8 cellular contexts compared by ENCODE assay signal in the genomic region with DNA sequence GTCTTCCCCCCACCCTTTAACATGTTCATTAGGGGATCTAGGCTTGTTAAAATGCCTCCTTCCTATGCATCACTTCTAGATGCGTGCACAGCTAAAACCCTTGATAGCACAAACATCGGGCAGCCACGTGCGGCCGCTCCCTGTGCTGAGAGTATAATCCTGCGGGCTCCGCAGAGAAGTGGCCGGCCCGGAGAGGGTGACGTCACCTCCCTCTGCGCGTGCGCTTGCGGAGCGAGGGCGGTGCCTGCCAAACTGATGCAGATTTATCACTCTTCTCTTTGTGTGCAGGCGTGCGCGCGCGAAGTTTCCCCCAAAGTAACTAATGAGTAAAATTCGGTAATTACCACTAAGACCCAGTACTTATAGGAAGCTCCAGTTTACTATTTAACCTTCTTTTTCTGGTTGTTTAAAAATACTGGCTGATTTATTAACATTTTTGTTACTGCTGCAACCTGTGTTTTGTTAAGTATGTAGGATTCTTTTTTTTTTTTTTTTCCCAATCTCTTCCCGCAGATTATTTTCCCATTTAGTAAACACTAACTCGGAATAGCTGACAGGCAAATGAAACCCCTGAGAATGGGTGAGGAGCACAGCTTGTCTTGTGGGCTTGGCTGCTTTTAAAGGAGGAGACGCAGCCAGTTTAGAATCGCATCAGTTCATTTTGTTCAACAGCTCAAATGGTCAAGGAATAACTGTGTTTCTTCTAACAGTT.
DNase-seq lines count a peak whose midpoint lies in the region; ATAC-seq and TF ChIP-seq lines count a peak whose summit lies in the region.

No MANE protein-coding gene starts in this region.

- ATAC-seq in HG03354 (IDR thresholded peaks at IDR 0.05; ENCODE audit: poor library complexity, severe bottlenecking, unreplicated experiment): peak; percentile 86
- ATAC-seq in lower lobe of right lung: peak; percentile 98

- DNase-seq in GM19238 (ENCODE audit: insufficient read length, low spot score): peak; percentile 59
- DNase-seq in NCI-H446 (lab: John Stamatoyannopoulos, UW): peak; percentile 96 to 99
- peak; percentile 43 to 44 for DNase-seq in activated CD4-positive, alpha-beta T cell treated with anti-CD3 and anti-CD28 coated beads, Interleukin-2, amount 50 U/mL, for 4 hours
- DNase-seq in dermis blood vessel endothelial cell: peak; percentile 96
- peak; percentile 94 for DNase-seq in lower lobe of right lung
- DNase-seq in stimulated activated CD4-positive, alpha-beta T cell treated with anti-CD3 and anti-CD28 coated beads, TNF-alpha, amount 100 ng/mL, for 48 hours (ENCODE audit: low read depth in 3 of 3): peak; percentile 52 to 66 (median 63)

- H3K9me3 ChIP-seq in BLaER1 treated with 17β-estradiol and CSF1 and Interleukin-3, amounts not matched to agents 10 nM and 100 nM (replicated peaks in 1 of 11): no peaks in the 10 kb centered on the region
- no peaks in the 10 kb centered on the region for H3K9me3 ChIP-seq in lower lobe of right lung

- intact Hi-C loops in lower lobe of right lung (cut with DNase I): no loop called here

- H3K4me1 ChIP-seq in BLaER1 treated with 17β-estradiol and CSF1 and Interleukin-3, amounts not matched to agents 10 nM and 100 nM: peaks cover 62 to 100% (median 93%) of the 10 kb centered on the region in 10 experiments
- H3K4me1 ChIP-seq in lower lobe of right lung: peaks cover 42% of the 10 kb centered on the region

- TF ChIP-seq CTCF in lower lobe of right lung (IDR thresholded peaks at IDR 0.05): no peak

- peaks cover 62 to 98% (median 88%) of the 10 kb centered on the region in 11 experiments for H4K20me1 ChIP-seq in BLaER1 treated with 17β-estradiol and CSF1 and Interleukin-3, amounts not matched to agents 10 nM and 100 nM

- peak overlapping the region in 10 of 11 experiments; percentile 15 to 74 (median 61); a peak in 18 of 22 replicates for H3K9ac ChIP-seq in BLaER1 treated with 17β-estradiol and CSF1 and Interleukin-3, amounts not matched to agents 10 nM and 100 nM

- no peaks in the 10 kb centered on the region for H3K36me3 ChIP-seq in BLaER1 treated with 17β-estradiol and CSF1 and Interleukin-3, amounts not matched to agents 10 nM and 100 nM
- no peaks in the 10 kb centered on the region for H3K36me3 ChIP-seq in lower lobe of right lung

- peak overlapping the region; percentile 25 to 61 (median 44); a peak in 16 of 20 replicates for H3K4me3 ChIP-seq in BLaER1 treated with 17β-estradiol and CSF1 and Interleukin-3, amounts not matched to agents 10 nM and 100 nM
- H3K4me3 ChIP-seq in lower lobe of right lung: peak overlapping the region; percentile 17

- H3K27me3 ChIP-seq in BLaER1 treated with 17β-estradiol and CSF1 and Interleukin-3, amounts not matched to agents 10 nM and 100 nM: no peaks in the 10 kb centered on the region
- H3K27me3 ChIP-seq in lower lobe of right lung (ENCODE audit: low read depth): no peaks in the 10 kb centered on the region

- H3K4me2 ChIP-seq in BLaER1 treated with 17β-estradiol and CSF1 and Interleukin-3, amounts not matched to agents 10 nM and 100 nM: peak overlapping the region; percentile 69 to 91 (median 80)

- peak overlapping the region in 9 of 11 experiments; percentile 18 to 63 (median 56); a peak in 16 of 22 replicates for H3K27ac ChIP-seq in BLaER1 treated with 17β-estradiol and CSF1 and Interleukin-3, amounts not matched to agents 10 nM and 100 nM
- H3K27ac ChIP-seq in lower lobe of right lung: no peak overlapping the region

Comparison
In these comparisons a context has a peak if more than half of its experiments do, and no peak if none do; other contexts are left out.
1. DNase-seq: peak in every context shown above with its lines; median percentile 98 in NCI-H446; 96 in dermis blood vessel endothelial cell; 94 in lower lobe of right lung; 63 in stimulated activated CD4-positive, alpha-beta T cell treated with anti-CD3 and anti-CD28 coated beads, TNF-alpha, amount 100 ng/mL, for 48 hours; 59 in GM19238; 44 in activated CD4-positive, alpha-beta T cell treated with anti-CD3 and anti-CD28 coated beads, Interleukin-2, amount 50 U/mL, for 4 hours.